ENCODE assay signal across 17 cellular contexts in the genomic region with DNA sequence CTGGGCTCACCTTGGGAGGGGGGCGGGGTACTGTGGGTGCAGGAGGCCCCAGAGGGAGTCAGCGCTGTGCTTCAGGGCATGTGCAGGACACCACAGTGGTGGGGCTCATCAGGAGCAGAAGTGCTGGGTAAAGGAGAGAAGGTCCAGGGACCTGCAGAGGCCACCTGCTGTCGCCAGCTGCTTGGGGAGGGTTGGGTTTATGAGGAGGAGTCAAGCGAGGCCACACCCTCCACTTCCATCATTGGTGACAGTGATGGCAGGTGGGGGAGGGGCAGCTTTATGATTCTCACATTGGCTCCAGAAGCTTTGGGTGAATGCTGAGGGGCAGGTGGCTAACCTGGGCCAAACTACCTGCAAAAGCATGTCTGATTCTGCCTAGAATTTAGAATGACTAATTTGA.
A peak's percentile ranks its signal among the peaks of the same experiment; 100 is the strongest.
DNase-seq lines count a peak whose midpoint lies in the region; ATAC-seq, FAIRE-seq and TF ChIP-seq lines count a peak whose summit lies in the region.
"Had no signal": no experiment of that assay in that cellular context is flagged by ENCODE, and none has a peak within 500 bp of the region (broad histone marks: within the 10 kb centered on the region; RNA-seq: fewer than 3 reads in every experiment).

No MANE protein-coding gene starts in this region.

- DNase-seq in GM23338 (ENCODE audit: low spot score): peak; percentile 27
- DNase-seq in H9: peak; percentile 35
- peak in 1 of 4 experiments; percentile 11 for DNase-seq in K562 (ENCODE audit: extremely low read depth in 1 of 4, low spot score in 3 of 4)
- peak; percentile 53 to 62 (median 60) for DNase-seq in mucosa of descending colon
- no peak for DNase-seq in activated T-helper 1 cell treated with anti-CD3 and anti-CD28 coated beads, Interleukin-12 subunit alpha, Interleukin-12 subunit beta, Interleukin-2, Interleukin-4 antibody, amounts not matched to agents 30 ng/mL and 10 ng/mL and 1 ng/mL, durations not matched to agents 14 hours and 24 hours and 36 hours (ENCODE audit: low spot score)
- DNase-seq in HTR-8/SVneo (ENCODE audit: insufficient read length, low spot score): no peak
- DNase-seq in middle frontal gyrus (ENCODE audit: extremely low spot score, low spot score): no peak
- DNase-seq: AML-193; Caco-2; CD4-positive, alpha-beta T cell; HCEC 1CT had no signal

- H3K36me3 ChIP-seq in GM23338 (ENCODE audit: insufficient read depth) (no peaks in the 10 kb centered on the region), K562 (ENCODE audit: control insufficient read depth, insufficient read depth, low read length) (no peaks in the 10 kb centered on the region), mucosa of descending colon (ENCODE audit: low read depth) (no peaks in the 10 kb centered on the region)

- H3K79me2 ChIP-seq in GM23338 (replicated peaks; ENCODE audit: insufficient read depth): no peaks in the 10 kb centered on the region
- H3K79me2 ChIP-seq in H9 (ENCODE audit: insufficient read depth, low read length): no peaks in the 10 kb centered on the region
- no peaks in the 10 kb centered on the region for H3K79me2 ChIP-seq in K562 (ENCODE audit: control insufficient read depth, insufficient read depth, low read length)

- TF ChIP-seq RAD21 in K562 (CRISPR knock-in tag; conservative IDR thresholded peaks at IDR 0.05 in 1 of 2, IDR thresholded peaks at IDR 0.05 in 1 of 2): no peak

- H3T11ph ChIP-seq in H9 (ENCODE audit: low read length): no peak overlapping the region

- no peak overlapping the region for H3K4ac ChIP-seq in H9 (ENCODE audit: low read depth, low read length)

- in situ Hi-C loops in K562 (cut with MboI): no loop called here

- CTCF ChIA-PET in K562 (lab: Yijun Ruan, JAX; ENCODE audit: low intra/inter-chr PET ratio): no interaction called here

- no peaks in the 10 kb centered on the region for H3K9me1 ChIP-seq in K562 (ENCODE audit: control insufficient read depth, insufficient read depth, low read length)

- H3K4me2 ChIP-seq in GM23338 (no peak overlapping the region), H9 (ENCODE audit: insufficient read depth, insufficient read length, low read length) (no peak overlapping the region), K562 (ENCODE audit: insufficient read depth, low read length) (no peak overlapping the region)

- no peak for TF ChIP-seq EP300 in K562 (IDR thresholded peaks at IDR 0.05; ENCODE audit: low read length)

- no peaks in the 10 kb centered on the region for H4K20me1 ChIP-seq in GM23338 (replicated peaks; ENCODE audit: insufficient read depth)
- H4K20me1 ChIP-seq in H9 (ENCODE audit: control insufficient read depth, insufficient read depth, insufficient read length): no peaks in the 10 kb centered on the region
- H4K20me1 ChIP-seq in K562 (replicated peaks; ENCODE audit: control insufficient read depth, insufficient read depth, low read length): no peaks in the 10 kb centered on the region

- H3K36me3 Mint-ChIP-seq in GM23338 (ENCODE audit: low read depth) (no peaks in the 10 kb centered on the region), H9 (ENCODE audit: insufficient read depth in 1 of 3, low read depth in 3 of 3) (no peaks in the 10 kb centered on the region)
- no peaks in the 10 kb centered on the region for H3K36me3 Mint-ChIP-seq in activated T-helper 1 cell treated with anti-CD3 and anti-CD28 coated beads, Interleukin-12 subunit alpha, Interleukin-12 subunit beta, Interleukin-2, Interleukin-4 antibody, amounts not matched to agents 30 ng/mL and 10 ng/mL and 1 ng/mL, durations not matched to agents 14 hours and 24 hours and 36 hours (ENCODE audit: low read depth)

- POLR2A ChIA-PET in K562 (lab: Yijun Ruan, JAX): interaction anchor here (1.1 kb wide), 1 partner anchor 9 kb away, joined by 3 read pairs; no protein-coding TSS in a partner anchor

- no TSS peak for BruUV-seq in K562 (replicated peaks; lab: Mats Ljungman, UMichigan)

- H3K27ac ChIP-seq in GM23338 (ENCODE audit: low read depth) (no peak overlapping the region), H9 (ENCODE audit: insufficient read length, low read depth, low read length) (no peak overlapping the region), K562 (ENCODE audit: extremely low read depth, low read depth, low read length) (no peak overlapping the region)
- H3K27ac ChIP-seq: C4-2B had no signal

- no peak overlapping the region for H2BK12ac ChIP-seq in H9 (ENCODE audit: insufficient read length, low read depth, low read length)

- no peak overlapping the region for H3K4me3 ChIP-seq in GM23338
- H3K4me3 ChIP-seq in K562: no peak overlapping the region
- H3K4me3 ChIP-seq in mucosa of descending colon: no peak overlapping the region

- peaks cover 8% of the 10 kb centered on the region; the same call in 1 of the 2 replicates for H3K9me2 ChIP-seq in GM23338 (ENCODE audit: insufficient read depth)

- peaks cover 8% of the 10 kb centered on the region for H3K4me1 ChIP-seq in GM23338 (ENCODE audit: insufficient read depth)
- no peaks in the 10 kb centered on the region; the same call in 1 of the 2 replicates for H3K4me1 ChIP-seq in H9 (ENCODE audit: insufficient read depth, low read length)
- no peaks in the 10 kb centered on the region for H3K4me1 ChIP-seq in K562 (replicated peaks in 1 of 2; ENCODE audit: control insufficient read depth in 2 of 2, insufficient read depth in 2 of 2, low read length in 2 of 2)
- H3K4me1 ChIP-seq in mucosa of descending colon (ENCODE audit: low read depth): peaks cover 20% of the 10 kb centered on the region
- H3K4me1 ChIP-seq: Caco-2 had no signal

- no peak overlapping the region for H4K8ac ChIP-seq in H9 (replicated peaks; ENCODE audit: insufficient read length, low read depth, low read length)

- no peak overlapping the region for H2BK20ac ChIP-seq in H9 (ENCODE audit: low read depth, low read length, poor library complexity, severe bottlenecking)

- H3K9me3 Mint-ChIP-seq in GM23338 (no peaks in the 10 kb centered on the region; the same call in 2 of the 3 replicates), H9 (no peaks in the 10 kb centered on the region; a peak in 2 of 5 replicates)
- H3K9me3 Mint-ChIP-seq in activated T-helper 1 cell treated with anti-CD3 and anti-CD28 coated beads, Interleukin-12 subunit alpha, Interleukin-12 subunit beta, Interleukin-2, Interleukin-4 antibody, amounts not matched to agents 30 ng/mL and 10 ng/mL and 1 ng/mL, durations not matched to agents 14 hours and 24 hours and 36 hours: no peaks in the 10 kb centered on the region
- H3K9me3 Mint-ChIP-seq: CD4-positive, alpha-beta T cell had no signal

- H3K9ac ChIP-seq in H9 (ENCODE audit: extremely low read depth, insufficient read length, low read length) (no peak overlapping the region), K562 (ENCODE audit: insufficient read depth in 1 of 2, low read depth in 2 of 2, low read length in 2 of 2) (no peak overlapping the region)

- no peak overlapping the region for H3K23ac ChIP-seq in H9 (ENCODE audit: insufficient read length, low read depth, low read length)

- no peak overlapping the region for H2BK120ac ChIP-seq in H9 (ENCODE audit: low read depth, low read length, poor library complexity, severe bottlenecking)

- no peak overlapping the region for H3K56ac ChIP-seq in H9 (ENCODE audit: insufficient read length, low read depth, low read length)

- H4K91ac ChIP-seq in H9 (ENCODE audit: insufficient read length, low read depth, low read length): no peak overlapping the region

- H2BK5ac ChIP-seq in H9 (ENCODE audit: insufficient read length, low read length): no peak overlapping the region

- no CpG with 5 or more reads among the region's 4 CpGs for WGBS in H9 (ENCODE audit: extremely low coverage, insufficient read length, low lambda C conversion rate)
- 0% methylated on average over 3 of the region's 4 CpGs for WGBS in K562 (ENCODE audit: insufficient coverage, low coverage, missing lambda C conversion rate)

- H3K27me3 Mint-ChIP-seq in GM23338 (ENCODE audit: insufficient read depth, low read depth, poor library complexity) (no peaks in the 10 kb centered on the region), H9 (ENCODE audit: low read depth) (peaks cover 9% of the 10 kb centered on the region)
- no peaks in the 10 kb centered on the region for H3K27me3 Mint-ChIP-seq in activated T-helper 1 cell treated with anti-CD3 and anti-CD28 coated beads, Interleukin-12 subunit alpha, Interleukin-12 subunit beta, Interleukin-2, Interleukin-4 antibody, amounts not matched to agents 30 ng/mL and 10 ng/mL and 1 ng/mL, durations not matched to agents 14 hours and 24 hours and 36 hours (ENCODE audit: insufficient read depth)

- H3K9me3 ChIP-seq in H9 (ENCODE audit: control insufficient read depth, low read depth, low read length) (no peaks in the 10 kb centered on the region), K562 (replicated peaks; ENCODE audit: control insufficient read depth, insufficient read depth, low read depth, low read length) (no peaks in the 10 kb centered on the region), mucosa of descending colon (no peaks in the 10 kb centered on the region)
- H3K9me3 ChIP-seq: Caco-2 had no signal

- no peak for ATAC-seq in GM23338
- peak; percentile 63; the same call in 2 of the 3 replicates for ATAC-seq in K562
- ATAC-seq in mucosa of descending colon: peak; percentile 37

- H2BK15ac ChIP-seq in H9 (ENCODE audit: low read depth, low read length): no peak overlapping the region

- FAIRE-seq in K562 (lab: Jason Lieb, UNC): no peak
- FAIRE-seq in HTR-8/SVneo (lab: Jason Lieb, UNC): no peak
- FAIRE-seq: A204.1, D721Med, G401.6, GM12891, GM19239 had no signal

- no peak overlapping the region for H3K27ac Mint-ChIP-seq in GM23338
- H3K27ac Mint-ChIP-seq in H9: no peak overlapping the region
- H3K27ac Mint-ChIP-seq in activated T-helper 1 cell treated with anti-CD3 and anti-CD28 coated beads, Interleukin-12 subunit alpha, Interleukin-12 subunit beta, Interleukin-2, Interleukin-4 antibody, amounts not matched to agents 30 ng/mL and 10 ng/mL and 1 ng/mL, durations not matched to agents 14 hours and 24 hours and 36 hours: no peak overlapping the region
- H3K27ac Mint-ChIP-seq: CD4-positive, alpha-beta T cell had no signal

- H3F3A ChIP-seq in GM23338 (replicated peaks; ENCODE audit: low read depth): no peaks in the 10 kb centered on the region

- no peak overlapping the region for H3K18ac ChIP-seq in H9 (ENCODE audit: insufficient read length, low read depth, low read length)

- H3K27me3 ChIP-seq in GM23338 (ENCODE audit: insufficient read depth) (no peaks in the 10 kb centered on the region), H9 (ENCODE audit: insufficient read depth, low read length) (no peaks in the 10 kb centered on the region), K562 (ENCODE audit: control insufficient read depth in 2 of 2, insufficient read depth in 2 of 2, low read length in 2 of 2) (no peaks in the 10 kb centered on the region)

- H3K23me2 ChIP-seq in H9 (ENCODE audit: insufficient read length, low read depth, low read length, poor library complexity, severe bottlenecking): no peaks in the 10 kb centered on the region

- no peaks in the 10 kb centered on the region for H3K79me1 ChIP-seq in H9 (ENCODE audit: insufficient read depth, low read depth, low read length, poor library complexity, severe bottlenecking)

- no peak overlapping the region for H3K14ac ChIP-seq in H9 (ENCODE audit: insufficient read depth, low read length)

- TF ChIP-seq POLR2A in K562 (conservative IDR thresholded peaks at IDR 0.05): no peak

- H3K4me1 Mint-ChIP-seq in GM23338: peaks cover 8% of the 10 kb centered on the region
- peaks cover 10 to 15% of the 10 kb centered on the region in 2 experiments for H3K4me1 Mint-ChIP-seq in H9
- no peaks in the 10 kb centered on the region for H3K4me1 Mint-ChIP-seq in activated T-helper 1 cell treated with anti-CD3 and anti-CD28 coated beads, Interleukin-12 subunit alpha, Interleukin-12 subunit beta, Interleukin-2, Interleukin-4 antibody, amounts not matched to agents 30 ng/mL and 10 ng/mL and 1 ng/mL, durations not matched to agents 14 hours and 24 hours and 36 hours (ENCODE audit: low read depth)

- no peak overlapping the region for H3K4me3 Mint-ChIP-seq in GM23338
- H3K4me3 Mint-ChIP-seq in H9: no peak overlapping the region
- H3K4me3 Mint-ChIP-seq in activated T-helper 1 cell treated with anti-CD3 and anti-CD28 coated beads, Interleukin-12 subunit alpha, Interleukin-12 subunit beta, Interleukin-2, Interleukin-4 antibody, amounts not matched to agents 30 ng/mL and 10 ng/mL and 1 ng/mL, durations not matched to agents 14 hours and 24 hours and 36 hours: no peak overlapping the region
- H3K4me3 Mint-ChIP-seq: CD4-positive, alpha-beta T cell had no signal

- H2AFZ ChIP-seq in GM23338: no peak overlapping the region
- no peak overlapping the region for H2AFZ ChIP-seq in H9 (ENCODE audit: low read length)
- H2AFZ ChIP-seq in K562 (ENCODE audit: low read depth, low read length): no peak overlapping the region

- TF ChIP-seq CTCF in GM23338 (conservative IDR thresholded peaks at IDR 0.05; ENCODE audit: low read depth in 2 of 2) (no peak), H9 (conservative IDR thresholded peaks at IDR 0.05) (no peak), K562 (IDR thresholded peaks at IDR 0.05 in 2 of 3, conservative IDR thresholded peaks at IDR 0.05 in 1 of 3; ENCODE audit: insufficient read depth in 2 of 3, low read depth in 1 of 3, low read length in 3 of 3) (no peak), mucosa of descending colon (IDR thresholded peaks at IDR 0.05) (no peak)

- intact Hi-C loops in K562 (cut with micrococcal nuclease) (no loop called here), mucosa of descending colon (cut with DNase I, micrococcal nuclease) (loop anchor here in 1 of 2 donors (5.0 kb wide), 1 partner anchor 46 kb away; no protein-coding TSS in a partner anchor)
- intact Hi-C loops in activated T-helper 1 cell treated with anti-CD3 and anti-CD28 coated beads, Interleukin-12 subunit alpha, Interleukin-12 subunit beta, Interleukin-2, Interleukin-4 antibody, amounts not matched to agents 30 ng/mL and 10 ng/mL and 1 ng/mL, durations not matched to agents 14 hours and 24 hours and 36 hours (cut with micrococcal nuclease): no loop called here

- H2AK5ac ChIP-seq in H9 (ENCODE audit: insufficient read length, low read length): no peak overlapping the region

- no peak overlapping the region for H4K5ac ChIP-seq in H9 (ENCODE audit: insufficient read length, low read depth, low read length)

Comparison
In these comparisons a context has a peak if more than half of its experiments do, and no peak if none do; other contexts are left out.
1. DNase-seq: peak in GM23338 (single experiment), H9 (single experiment) and mucosa of descending colon (3 of 3); none in activated T-helper 1 cell treated with anti-CD3 and anti-CD28 coated beads, Interleukin-12 subunit alpha, Interleukin-12 subunit beta, Interleukin-2, Interleukin-4 antibody, amounts not matched to agents 30 ng/mL and 10 ng/mL and 1 ng/mL, durations not matched to agents 14 hours and 24 hours and 36 hours (single experiment), HTR-8/SVneo (single experiment) and middle frontal gyrus (single experiment).